ENCODE assay signal across 25 cellular contexts in the genomic region with DNA sequence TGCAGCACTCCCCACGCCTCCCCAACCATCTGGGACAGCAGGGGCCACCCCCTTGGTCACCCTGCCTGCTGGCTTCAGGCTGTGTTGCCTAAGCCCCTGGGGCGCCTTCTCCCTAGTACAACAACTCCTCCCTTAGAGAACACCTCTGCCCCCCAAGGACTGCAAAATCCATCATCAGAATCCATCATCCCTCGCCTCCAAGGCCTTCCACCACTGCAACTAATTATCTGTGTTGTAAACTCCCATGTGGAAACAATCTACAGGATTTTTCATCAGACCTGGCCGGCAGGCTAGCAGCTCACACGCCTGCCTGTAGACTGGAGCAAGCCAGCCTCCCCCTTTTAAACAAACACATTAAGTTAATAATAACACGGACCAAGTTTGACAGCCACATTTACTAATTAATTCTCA. TPM values are rescaled to one million over a fixed set of nuclear protein-coding genes. Genes with fewer than 3 reads are reported as not detected.
DNase-seq lines count a peak whose midpoint lies in the region; ATAC-seq lines count a peak whose summit lies in the region.
"Had no signal": no experiment of that assay in that cellular context is flagged by ENCODE, and none has a peak within 500 bp of the region (broad histone marks: within the 10 kb centered on the region; RNA-seq: fewer than 3 reads in every experiment).

No MANE protein-coding gene starts in this region.

- no peaks in the 10 kb centered on the region for H3K9me3 Mint-ChIP-seq in stimulated activated naive CD8-positive, alpha-beta T cell treated with anti-CD3 and anti-CD28 coated beads, Interleukin-15, amount 100 ng/mL, for 72 hours
- no peaks in the 10 kb centered on the region for H3K9me3 Mint-ChIP-seq in CD4-positive, alpha-beta memory T cell
- H3K9me3 Mint-ChIP-seq: activated T-cell treated with anti-CD3 and anti-CD28 coated beads, Interleukin-2, amount 50 U/mL, for 72 hours; natural killer cell had no signal

- H3K9ac ChIP-seq in BLaER1 treated with 17β-estradiol and CSF1 and Interleukin-3, amounts not matched to agents 10 nM and 100 nM = peak overlapping the region in 5 of 11 experiments; percentile 49 to 71 (median 68); a peak in 7 of 22 replicates
- no peak overlapping the region for H3K9ac ChIP-seq in neuronal stem cell (ENCODE audit: low read depth, low read length, poor library complexity)

- no peak overlapping the region for H2BK12ac ChIP-seq in neuronal stem cell (ENCODE audit: low read length)

- H2AFZ ChIP-seq in neuronal stem cell (ENCODE audit: low read length) = no peak overlapping the region

- H4K91ac ChIP-seq in neuronal stem cell (ENCODE audit: low read depth, low read length, poor library complexity) = no peak overlapping the region

- no peaks in the 10 kb centered on the region for H3K79me1 ChIP-seq in neuronal stem cell (ENCODE audit: low read depth, low read length)

- peak overlapping the region; percentile 83 to 95 (median 91) for H3K4me2 ChIP-seq in BLaER1 treated with 17β-estradiol and CSF1 and Interleukin-3, amounts not matched to agents 10 nM and 100 nM
- H3K4me2 ChIP-seq in neuronal stem cell (ENCODE audit: insufficient read depth, low read length, poor library complexity, severe bottlenecking) = no peak overlapping the region

- POLR2A ChIA-PET in CD4-positive, alpha-beta memory T cell (lab: Charles Lee; ENCODE audit: partially characterized antibody) = interaction anchor here (6.3 kb wide), 1 partner anchor 25 kb away, joined by 37 read pairs; no protein-coding TSS in a partner anchor

- H3K27me3 ChIP-seq in BLaER1 treated with 17β-estradiol and CSF1 and Interleukin-3, amounts not matched to agents 10 nM and 100 nM = no peaks in the 10 kb centered on the region
- no peaks in the 10 kb centered on the region for H3K27me3 ChIP-seq in neuronal stem cell (ENCODE audit: control insufficient read depth in 3 of 3, insufficient read depth in 3 of 3, low read depth in 1 of 3, low read length in 3 of 3)
- H3K27me3 ChIP-seq in CD4-positive, alpha-beta memory T cell (ENCODE audit: insufficient read depth, low read length) = no peaks in the 10 kb centered on the region
- H3K27me3 ChIP-seq: heart left ventricle had no signal

- H3K4me3 Mint-ChIP-seq in stimulated activated naive CD8-positive, alpha-beta T cell treated with anti-CD3 and anti-CD28 coated beads, Interleukin-15, amount 100 ng/mL, for 72 hours = no peak overlapping the region
- peak overlapping the region in 1 of 8 donors; percentile 21 for H3K4me3 Mint-ChIP-seq in CD4-positive, alpha-beta memory T cell
- H3K4me3 Mint-ChIP-seq: activated naive CD8-positive, alpha-beta T cell; activated T-cell treated with anti-CD3 and anti-CD28 coated beads, Interleukin-2, amount 50 U/mL, for 72 hours; natural killer cell had no signal

- H3K23ac ChIP-seq in neuronal stem cell (ENCODE audit: low read depth, low read length, poor library complexity) = peak overlapping the region; percentile 6

- H4K8ac ChIP-seq in neuronal stem cell (ENCODE audit: low read depth, low read length) = no peak overlapping the region

- H2AK5ac ChIP-seq in neuronal stem cell (ENCODE audit: low read depth, low read length) = no peak overlapping the region

- H3K9me3 ChIP-seq in BLaER1 treated with 17β-estradiol and CSF1 and Interleukin-3, amounts not matched to agents 10 nM and 100 nM (replicated peaks in 1 of 11) = no peaks in the 10 kb centered on the region
- no peaks in the 10 kb centered on the region for H3K9me3 ChIP-seq in neuronal stem cell (replicated peaks in 1 of 2; ENCODE audit: control insufficient read depth in 2 of 2, insufficient read depth in 1 of 2, low read depth in 1 of 2, low read length in 2 of 2)
- no peaks in the 10 kb centered on the region for H3K9me3 ChIP-seq in CD4-positive, alpha-beta memory T cell (ENCODE audit: control insufficient read depth in 1 of 2, low read length in 2 of 2)
- H3K9me3 ChIP-seq: heart left ventricle had no signal

- no peak overlapping the region for H2BK120ac ChIP-seq in neuronal stem cell (ENCODE audit: low read depth, low read length)

- peaks cover 22% of the 10 kb centered on the region for H3K4me1 Mint-ChIP-seq in stimulated activated naive CD8-positive, alpha-beta T cell treated with anti-CD3 and anti-CD28 coated beads, Interleukin-15, amount 100 ng/mL, for 72 hours
- H3K4me1 Mint-ChIP-seq in CD4-positive, alpha-beta memory T cell = peaks cover 4 to 28% (median 14%) of the 10 kb centered on the region in 4 donors

- H3K18ac ChIP-seq in neuronal stem cell (ENCODE audit: low read length) = peak overlapping the region; percentile 60

- H3K27ac ChIP-seq in BLaER1 treated with 17β-estradiol and CSF1 and Interleukin-3, amounts not matched to agents 10 nM and 100 nM = peak overlapping the region in 10 of 11 experiments; percentile 69 to 93 (median 82); a peak in 17 of 22 replicates
- no peak overlapping the region for H3K27ac ChIP-seq in neuronal stem cell (replicated peaks; ENCODE audit: low read length)
- no peak overlapping the region for H3K27ac ChIP-seq in CD4-positive, alpha-beta memory T cell (ENCODE audit: low read depth, low read length)
- H3K27ac ChIP-seq: heart left ventricle had no signal

- H3K27me3 Mint-ChIP-seq in stimulated activated naive CD8-positive, alpha-beta T cell treated with anti-CD3 and anti-CD28 coated beads, Interleukin-15, amount 100 ng/mL, for 72 hours = no peaks in the 10 kb centered on the region
- H3K27me3 Mint-ChIP-seq in CD4-positive, alpha-beta memory T cell = no peaks in the 10 kb centered on the region
- H3K27me3 Mint-ChIP-seq: activated naive CD8-positive, alpha-beta T cell had no signal

- H2BK15ac ChIP-seq in neuronal stem cell (ENCODE audit: low read length) = no peak overlapping the region

- no peak overlapping the region for H2BK5ac ChIP-seq in neuronal stem cell (ENCODE audit: low read length)

- no peaks in the 10 kb centered on the region for H3K36me3 Mint-ChIP-seq in CD4-positive, alpha-beta memory T cell
- H3K36me3 Mint-ChIP-seq: activated naive CD8-positive, alpha-beta T cell; natural killer cell had no signal

- H3K27ac Mint-ChIP-seq in stimulated activated naive CD8-positive, alpha-beta T cell treated with anti-CD3 and anti-CD28 coated beads, Interleukin-15, amount 100 ng/mL, for 72 hours = no peak overlapping the region
- H3K27ac Mint-ChIP-seq in CD4-positive, alpha-beta memory T cell = no peak overlapping the region
- H3K27ac Mint-ChIP-seq: activated naive CD8-positive, alpha-beta T cell; activated T-cell treated with anti-CD3 and anti-CD28 coated beads, Interleukin-2, amount 50 U/mL, for 72 hours; natural killer cell had no signal

- H3K14ac ChIP-seq in neuronal stem cell (ENCODE audit: low read length) = no peak overlapping the region

- H4K20me1 ChIP-seq in BLaER1 treated with 17β-estradiol and CSF1 and Interleukin-3, amounts not matched to agents 10 nM and 100 nM = no peaks in the 10 kb centered on the region

- no CpG with 5 or more reads among the region's 6 CpGs for WGBS in neuronal stem cell (ENCODE audit: extremely low coverage in 2 of 2, insufficient read length in 2 of 2, insufficient replicate concordance in 1 of 2), 2 donors

- no peak overlapping the region for H3K4ac ChIP-seq in neuronal stem cell (ENCODE audit: low read length)

- intact Hi-C loops in CD4-positive, alpha-beta memory T cell (cut with micrococcal nuclease) = no loop called here

- CTCF ChIA-PET in CD4-positive, alpha-beta memory T cell (lab: Charles Lee; ENCODE audit: partially characterized antibody) = interaction anchor here (1.7 kb wide), 1 partner anchor 822 kb away, joined by 3 read pairs; no protein-coding TSS in a partner anchor

- ATAC-seq in stimulated activated naive CD8-positive, alpha-beta T cell treated with anti-CD3 and anti-CD28 coated beads, Interleukin-15, amount 100 ng/mL, for 72 hours = no peak
- ATAC-seq: activated T-cell treated with anti-CD3 and anti-CD28 coated beads, Interleukin-2, amount 50 U/mL, for 72 hours; esophagus mucosa; GM12878; HCT116; heart left ventricle; left colon; natural killer cell; PC-3 had no signal

- peak; percentile 20 for DNase-seq in RPMI7951 (ENCODE audit: low read depth)
- peak; percentile 55 for DNase-seq in fibroblast of peridontal ligament (ENCODE audit: extremely low read depth)
- no peak for DNase-seq in neuronal stem cell (ENCODE audit: low spot score)
- no peak for DNase-seq in GOT3 (lab: John Stamatoyannopoulos, UW)
- no peak for DNase-seq in stimulated activated naive CD8-positive, alpha-beta T cell treated with anti-CD3 and anti-CD28 coated beads, Interleukin-15, amount 100 ng/mL, for 72 hours
- no peak for DNase-seq in CD4-positive, alpha-beta memory T cell
- no peak for DNase-seq in AML-193 (lab: John Stamatoyannopoulos, UW)
- DNase-seq: activated T-cell treated with anti-CD3 and anti-CD28 coated beads, Interleukin-2, amount 50 U/mL, for 72 hours; DMS53; effector CD4-positive, alpha-beta T cell; GF-D8; Karpas-422; left colon; natural killer cell; NCI-H1930; NCI-H345; PC-3; SHP77; substantia nigra had no signal

- no peaks in the 10 kb centered on the region for H3K36me3 ChIP-seq in BLaER1 treated with 17β-estradiol and CSF1 and Interleukin-3, amounts not matched to agents 10 nM and 100 nM
- no peaks in the 10 kb centered on the region for H3K36me3 ChIP-seq in neuronal stem cell (replicated peaks in 1 of 2; ENCODE audit: control insufficient read depth in 2 of 2, insufficient read depth in 2 of 2, low read length in 2 of 2)
- H3K36me3 ChIP-seq in CD4-positive, alpha-beta memory T cell (ENCODE audit: insufficient read depth, low read length) = no peaks in the 10 kb centered on the region
- H3K36me3 ChIP-seq: heart left ventricle had no signal

- peaks cover 81 to 92% (median 88%) of the 10 kb centered on the region in 10 experiments for H3K4me1 ChIP-seq in BLaER1 treated with 17β-estradiol and CSF1 and Interleukin-3, amounts not matched to agents 10 nM and 100 nM
- peaks cover 0 to 3% of the 10 kb centered on the region in 2 donors for H3K4me1 ChIP-seq in neuronal stem cell (ENCODE audit: control insufficient read depth in 2 of 2, insufficient read depth in 1 of 2, low read depth in 1 of 2, low read length in 2 of 2)
- peaks cover 10% of the 10 kb centered on the region for H3K4me1 ChIP-seq in CD4-positive, alpha-beta memory T cell (ENCODE audit: insufficient read depth, low read length)

- no peak overlapping the region; a peak in 2 of 20 replicates for H3K4me3 ChIP-seq in BLaER1 treated with 17β-estradiol and CSF1 and Interleukin-3, amounts not matched to agents 10 nM and 100 nM
- no peak overlapping the region for H3K4me3 ChIP-seq in neuronal stem cell (ENCODE audit: low read length in 2 of 2)
- H3K4me3 ChIP-seq in CD4-positive, alpha-beta memory T cell (ENCODE audit: low read length in 2 of 2) = no peak overlapping the region
- H3K4me3 ChIP-seq: GM12878, heart left ventricle had no signal

RNA-seq across cellular contexts. Expression of a gene that starts 36.8 kb away (rescaled TPM):
- 85.8 and 126 TPM in 2 replicates for total RNA-seq in RPMI7951 (2014; rRNA removed; shearing (Covaris generic))
- 270 TPM for polyA plus RNA-seq in neuronal stem cell (2013, experiment 1 of 2)
- 294 TPM for polyA plus RNA-seq in neuronal stem cell (2013, experiment 2 of 2)
- total RNA-seq in CD4-positive, alpha-beta memory T cell = 100 to 1,000 TPM; 227 to 242 TPM
- polyA plus RNA-seq in CD4-positive, alpha-beta memory T cell = 100 to 1,000 TPM in 1 of 2 donors, 10 to 100 TPM in 1; 60.3 to 127 TPM

Comparison
In these comparisons a context has a peak if more than half of its experiments do, and no peak if none do; other contexts are left out.
1. H3K27ac ChIP-seq: peak in BLaER1 treated with 17β-estradiol and CSF1 and Interleukin-3, amounts not matched to agents 10 nM and 100 nM (10 of 11); none in neuronal stem cell (single experiment) and CD4-positive, alpha-beta memory T cell (single experiment).
2. DNase-seq: peak in RPMI7951 (single experiment) and fibroblast of peridontal ligament (single experiment); none in neuronal stem cell (single experiment), GOT3 (single experiment), stimulated activated naive CD8-positive, alpha-beta T cell treated with anti-CD3 and anti-CD28 coated beads, Interleukin-15, amount 100 ng/mL, for 72 hours (0 of 2), CD4-positive, alpha-beta memory T cell (0 of 5) and AML-193 (0 of 2).